ENCODE assay signal across 2 cellular contexts in the genomic region with DNA sequence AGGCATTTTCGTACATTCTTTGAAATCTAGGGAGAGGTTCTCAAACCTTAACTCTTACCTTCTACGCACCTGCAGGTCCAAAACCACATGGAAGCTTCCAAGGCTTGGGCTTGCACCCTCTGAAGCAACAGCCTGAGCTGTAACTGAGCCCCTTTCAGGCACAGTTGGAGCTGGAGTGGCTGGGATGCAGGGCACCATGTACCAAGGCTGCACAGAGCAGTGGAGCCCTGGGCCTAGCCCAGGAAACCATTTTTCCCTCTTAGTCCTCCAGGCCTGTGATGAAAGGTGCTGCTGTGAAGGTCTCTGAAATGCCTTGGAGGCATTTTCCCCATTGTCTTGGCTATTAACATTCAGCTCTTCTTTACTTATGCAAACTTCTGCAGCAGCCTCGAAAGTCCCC.
TF ChIP-seq lines count a peak whose summit lies in the region.

No MANE protein-coding gene starts in this region.

TF ChIP-seq in A549, 52 proteins besides CTCF, POLR2A, EP300 and RAD21:
- no peak for TF ChIP-seq NFE2L2 (conservative IDR thresholded peaks at IDR 0.05; ENCODE audit: low read length)
- TF ChIP-seq ZFP36 (IDR thresholded peaks at IDR 0.05; ENCODE audit: borderline replicate concordance, partially characterized antibody), result peak; percentile 92
- TF ChIP-seq CHD4 (IDR thresholded peaks at IDR 0.05; ENCODE audit: borderline replicate concordance), result no peak

TF ChIP-seq in HEK293, 187 proteins besides CTCF, POLR2A, EP300 and RAD21:
- TF ChIP-seq ZNF660 (tag by site-specific recombination; IDR thresholded peaks at IDR 0.05), result no peak
- no peak for TF ChIP-seq ZNF391 (tag by site-specific recombination; IDR thresholded peaks at IDR 0.05; ENCODE audit: borderline replicate concordance, low read depth)
- no peak for TF ChIP-seq FEZF1 (tag by site-specific recombination; IDR thresholded peaks at IDR 0.05)
- TF ChIP-seq ZNF311 (tag by site-specific recombination; IDR thresholded peaks at IDR 0.05; ENCODE audit: borderline replicate concordance), result no peak
- no peak for TF ChIP-seq ZBTB17 (tag by site-specific recombination; IDR thresholded peaks at IDR 0.05)
- no peak for TF ChIP-seq ZNF37A (tag by site-specific recombination; IDR thresholded peaks at IDR 0.05)
- TF ChIP-seq ZNF140 (tag by site-specific recombination; IDR thresholded peaks at IDR 0.05), result no peak
- no peak for TF ChIP-seq ZNF133 (tag by site-specific recombination; IDR thresholded peaks at IDR 0.05)
- TF ChIP-seq SETDB1 (IDR thresholded peaks at IDR 0.05; ENCODE audit: insufficient read length, low read length), result peak; percentile 64
- TF ChIP-seq, protein P1, sequence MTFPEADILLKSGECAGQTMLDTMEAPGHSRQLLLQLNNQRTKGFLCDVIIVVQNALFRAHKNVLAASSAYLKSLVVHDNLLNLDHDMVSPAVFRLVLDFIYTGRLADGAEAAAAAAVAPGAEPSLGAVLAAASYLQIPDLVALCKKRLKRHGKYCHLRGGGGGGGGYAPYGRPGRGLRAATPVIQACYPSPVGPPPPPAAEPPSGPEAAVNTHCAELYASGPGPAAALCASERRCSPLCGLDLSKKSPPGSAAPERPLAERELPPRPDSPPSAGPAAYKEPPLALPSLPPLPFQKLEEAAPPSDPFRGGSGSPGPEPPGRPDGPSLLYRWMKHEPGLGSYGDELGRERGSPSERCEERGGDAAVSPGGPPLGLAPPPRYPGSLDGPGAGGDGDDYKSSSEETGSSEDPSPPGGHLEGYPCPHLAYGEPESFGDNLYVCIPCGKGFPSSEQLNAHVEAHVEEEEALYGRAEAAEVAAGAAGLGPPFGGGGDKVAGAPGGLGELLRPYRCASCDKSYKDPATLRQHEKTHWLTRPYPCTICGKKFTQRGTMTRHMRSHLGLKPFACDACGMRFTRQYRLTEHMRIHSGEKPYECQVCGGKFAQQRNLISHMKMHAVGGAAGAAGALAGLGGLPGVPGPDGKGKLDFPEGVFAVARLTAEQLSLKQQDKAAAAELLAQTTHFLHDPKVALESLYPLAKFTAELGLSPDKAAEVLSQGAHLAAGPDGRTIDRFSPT (tag by site-specific recombination; IDR thresholded peaks at IDR 0.05), result no peak
- no peak for TF ChIP-seq ZNF621 (tag by site-specific recombination; IDR thresholded peaks at IDR 0.05)
- TF ChIP-seq ZNF777 (tag by site-specific recombination; IDR thresholded peaks at IDR 0.05; ENCODE audit: borderline replicate concordance), result no peak
- TF ChIP-seq ZNF585B (tag by site-specific recombination; IDR thresholded peaks at IDR 0.05), result peak; percentile 91
- TF ChIP-seq, protein P2, sequence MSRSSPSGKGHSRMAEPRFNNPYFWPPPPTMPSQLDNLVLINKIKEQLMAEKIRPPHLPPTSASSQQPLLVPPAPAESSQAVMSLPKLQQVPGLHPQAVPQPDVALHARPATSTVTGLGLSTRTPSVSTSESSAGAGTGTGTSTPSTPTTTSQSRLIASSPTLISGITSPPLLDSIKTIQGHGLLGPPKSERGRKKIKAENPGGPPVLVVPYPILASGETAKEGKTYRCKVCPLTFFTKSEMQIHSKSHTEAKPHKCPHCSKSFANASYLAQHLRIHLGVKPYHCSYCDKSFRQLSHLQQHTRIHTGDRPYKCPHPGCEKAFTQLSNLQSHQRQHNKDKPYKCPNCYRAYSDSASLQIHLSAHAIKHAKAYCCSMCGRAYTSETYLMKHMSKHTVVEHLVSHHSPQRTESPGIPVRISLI (tag by site-specific recombination; IDR thresholded peaks at IDR 0.05), result no peak
- TF ChIP-seq ZNF701 (tag by site-specific recombination; IDR thresholded peaks at IDR 0.05), result no peak
- no peak for TF ChIP-seq ZFP37 (tag by site-specific recombination; IDR thresholded peaks at IDR 0.05)
- no peak for TF ChIP-seq ZNF548 (tag by site-specific recombination; IDR thresholded peaks at IDR 0.05)
- no peak for TF ChIP-seq ZNF549 (tag by site-specific recombination; IDR thresholded peaks at IDR 0.05)
- no peak for TF ChIP-seq BCL11A (tag by site-specific recombination; IDR thresholded peaks at IDR 0.05; ENCODE audit: low read depth)
- no peak for TF ChIP-seq SCRT2 (tag by site-specific recombination; IDR thresholded peaks at IDR 0.05)
- TF ChIP-seq TRIM28 (IDR thresholded peaks at IDR 0.05; ENCODE audit: borderline replicate concordance, low read length), result peak; percentile 95; the same call in 1 of the 2 replicates
- no peak for TF ChIP-seq GFI1B (tag by site-specific recombination; IDR thresholded peaks at IDR 0.05)
- no peak for TF ChIP-seq ZNF473 (tag by site-specific recombination; IDR thresholded peaks at IDR 0.05)
